20 cellular contexts compared by ENCODE assay signal in the genomic region with DNA sequence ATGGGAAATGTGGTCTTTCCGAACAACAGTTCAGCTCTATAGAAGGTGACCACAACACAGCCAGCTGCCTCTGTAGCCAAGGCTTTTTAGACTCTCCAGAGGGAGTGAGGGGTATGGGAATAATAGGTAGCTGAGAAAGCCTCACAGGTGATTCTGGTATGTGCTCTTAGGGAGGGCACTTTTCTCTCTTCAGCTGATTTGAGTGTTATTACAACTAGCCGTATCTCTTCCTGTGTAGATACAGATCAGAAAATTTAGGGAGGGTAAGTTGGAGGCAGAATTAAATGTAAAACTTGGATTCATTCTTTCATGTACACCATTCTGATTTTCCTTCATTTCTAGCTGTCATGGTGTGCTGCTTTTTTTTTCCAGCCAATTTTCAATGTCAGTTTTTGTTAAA.
DNase-seq lines count a peak whose midpoint lies in the region; ATAC-seq and TF ChIP-seq lines count a peak whose summit lies in the region.
"Had no signal": no experiment of that assay in that cellular context is flagged by ENCODE, and none has a peak within 500 bp of the region (broad histone marks: within the 10 kb centered on the region; RNA-seq: fewer than 3 reads in every experiment).

No MANE protein-coding gene starts in this region.

- H3K4me3 Mint-ChIP-seq in activated CD4-positive, alpha-beta T cell treated with anti-CD3 and anti-CD28 coated beads, Interleukin-2, amount 10 ng/mL, durations not matched to agents 7 days and 5 days: no peak overlapping the region
- no peak overlapping the region for H3K4me3 Mint-ChIP-seq in activated CD4-positive, alpha-beta T cell treated with anti-CD3 and anti-CD28 coated beads for 36 hours
- H3K4me3 Mint-ChIP-seq in activated T-helper 2 cell treated with anti-CD3 and anti-CD28 coated beads, Interferon-gamma antibody, Interleukin-2, Interleukin-4, amounts not matched to agents 10 μg/mL and 5 μg/mL and 100 μg/mL, durations not matched to agents 14 hours and 24 hours and 36 hours (ENCODE audit: low read depth): peak overlapping the region; percentile 27
- no peak overlapping the region for H3K4me3 Mint-ChIP-seq in neural progenitor cell
- H3K4me3 Mint-ChIP-seq: HFFc6 had no signal

- no peak overlapping the region for H3K4me3 ChIP-seq in KMS-11 (IDR thresholded peaks at IDR 0.05; ENCODE audit: insufficient read depth, low read depth, low read length)
- no peak overlapping the region for H3K4me3 ChIP-seq in neural progenitor cell
- H3K4me3 ChIP-seq: A549, GM12878 had no signal

- CTCF ChIA-PET in activated CD4-positive, alpha-beta T cell treated with anti-CD3 and anti-CD28 coated beads, Interleukin-2, amount 10 ng/mL, durations not matched to agents 7 days and 5 days (lab: Charles Lee): interaction anchor here (0.6 kb wide), 1 partner anchor 64 kb away, joined by 3 read pairs; no protein-coding TSS in a partner anchor
- CTCF ChIA-PET in activated CD4-positive, alpha-beta T cell treated with anti-CD3 and anti-CD28 coated beads for 36 hours (lab: Charles Lee): no interaction called here

- peak overlapping the region; percentile 91 for H3K27ac Mint-ChIP-seq in activated CD4-positive, alpha-beta T cell treated with anti-CD3 and anti-CD28 coated beads, Interleukin-2, amount 10 ng/mL, durations not matched to agents 7 days and 5 days
- H3K27ac Mint-ChIP-seq in activated CD4-positive, alpha-beta T cell treated with anti-CD3 and anti-CD28 coated beads for 36 hours: no peak overlapping the region
- H3K27ac Mint-ChIP-seq in activated T-helper 2 cell treated with anti-CD3 and anti-CD28 coated beads, Interferon-gamma antibody, Interleukin-2, Interleukin-4, amounts not matched to agents 10 μg/mL and 5 μg/mL and 100 μg/mL, durations not matched to agents 14 hours and 24 hours and 36 hours: no peak overlapping the region
- H3K27ac Mint-ChIP-seq in neural progenitor cell: no peak overlapping the region
- H3K27ac Mint-ChIP-seq: HFFc6 had no signal

- intact Hi-C loops in activated CD4-positive, alpha-beta T cell treated with anti-CD3 and anti-CD28 coated beads for 36 hours (cut with DNase I, micrococcal nuclease): no loop called here
- intact Hi-C loops in activated T-helper 2 cell treated with anti-CD3 and anti-CD28 coated beads, Interferon-gamma antibody, Interleukin-2, Interleukin-4, amounts not matched to agents 10 μg/mL and 5 μg/mL and 100 μg/mL, durations not matched to agents 14 hours and 24 hours and 36 hours (cut with micrococcal nuclease): no loop called here

- no peak overlapping the region for H3K9ac ChIP-seq in KMS-11
- H3K9ac ChIP-seq in neural progenitor cell: no peak overlapping the region

- H3K27ac ChIP-seq in KMS-11: peak overlapping the region; percentile 7; the same call in 1 of the 2 replicates
- no peak overlapping the region for H3K27ac ChIP-seq in neural progenitor cell
- H3K27ac ChIP-seq: 22Rv1, A549, C4-2B, HL-60 had no signal

- H3K4me1 Mint-ChIP-seq in activated CD4-positive, alpha-beta T cell treated with anti-CD3 and anti-CD28 coated beads, Interleukin-2, amount 10 ng/mL, durations not matched to agents 7 days and 5 days: peaks cover 26% of the 10 kb centered on the region
- peaks cover 14% of the 10 kb centered on the region for H3K4me1 Mint-ChIP-seq in activated CD4-positive, alpha-beta T cell treated with anti-CD3 and anti-CD28 coated beads for 36 hours
- peaks cover 33% of the 10 kb centered on the region for H3K4me1 Mint-ChIP-seq in activated T-helper 2 cell treated with anti-CD3 and anti-CD28 coated beads, Interferon-gamma antibody, Interleukin-2, Interleukin-4, amounts not matched to agents 10 μg/mL and 5 μg/mL and 100 μg/mL, durations not matched to agents 14 hours and 24 hours and 36 hours (ENCODE audit: low read depth)
- H3K4me1 Mint-ChIP-seq in neural progenitor cell: no peaks in the 10 kb centered on the region

- POLR2A ChIA-PET in activated CD4-positive, alpha-beta T cell treated with anti-CD3 and anti-CD28 coated beads, Interleukin-2, amount 10 ng/mL, durations not matched to agents 7 days and 5 days (lab: Charles Lee): no interaction called here
- POLR2A ChIA-PET in activated CD4-positive, alpha-beta T cell treated with anti-CD3 and anti-CD28 coated beads for 36 hours (lab: Charles Lee): no interaction called here

- H3K36me3 ChIP-seq in KMS-11 (ENCODE audit: insufficient read depth) (no peaks in the 10 kb centered on the region), neural progenitor cell (no peaks in the 10 kb centered on the region)

- no peaks in the 10 kb centered on the region for H3K79me2 ChIP-seq in KMS-11 (ENCODE audit: insufficient read depth, low read depth)
- H3K79me2 ChIP-seq in neural progenitor cell (ENCODE audit: low read depth): no peaks in the 10 kb centered on the region

- H3K4me2 ChIP-seq in KMS-11 (0 out of 2 replicates have a peak overlapping the region, but pooled peaks have one; percentile 17), neural progenitor cell (no peak overlapping the region)
- H3K4me2 ChIP-seq: A549 had no signal

- ATAC-seq in activated CD4-positive, alpha-beta T cell treated with anti-CD3 and anti-CD28 coated beads for 36 hours: no peak
- ATAC-seq: A549, HCT116 had no signal

- no peak overlapping the region for H2AFZ ChIP-seq in KMS-11 (ENCODE audit: low read depth)
- peak overlapping the region; percentile 31 for H2AFZ ChIP-seq in neural progenitor cell (replicated peaks)

- TF ChIP-seq CTCF in KMS-11 (conservative IDR thresholded peaks at IDR 0.05; ENCODE audit: low read depth, low read length): no peak
- no peak for TF ChIP-seq CTCF in neural progenitor cell (IDR thresholded peaks at IDR 0.05)

- no peaks in the 10 kb centered on the region for H3K9me3 ChIP-seq in neural progenitor cell (ENCODE audit: low read depth)
- H3K9me3 ChIP-seq: A549 had no signal

- H3K4me1 ChIP-seq in KMS-11 (ENCODE audit: low read depth, poor library complexity, severe bottlenecking): peaks cover 5% of the 10 kb centered on the region
- peaks cover 15% of the 10 kb centered on the region for H3K4me1 ChIP-seq in neural progenitor cell
- H3K4me1 ChIP-seq: A549 had no signal

- H3K27me3 Mint-ChIP-seq in activated CD4-positive, alpha-beta T cell treated with anti-CD3 and anti-CD28 coated beads, Interleukin-2, amount 10 ng/mL, durations not matched to agents 7 days and 5 days: no peaks in the 10 kb centered on the region
- no peaks in the 10 kb centered on the region for H3K27me3 Mint-ChIP-seq in activated CD4-positive, alpha-beta T cell treated with anti-CD3 and anti-CD28 coated beads for 36 hours
- peaks cover 3% of the 10 kb centered on the region for H3K27me3 Mint-ChIP-seq in activated T-helper 2 cell treated with anti-CD3 and anti-CD28 coated beads, Interferon-gamma antibody, Interleukin-2, Interleukin-4, amounts not matched to agents 10 μg/mL and 5 μg/mL and 100 μg/mL, durations not matched to agents 14 hours and 24 hours and 36 hours (ENCODE audit: low read depth)
- no peaks in the 10 kb centered on the region for H3K27me3 Mint-ChIP-seq in neural progenitor cell (ENCODE audit: insufficient read depth, low read depth)
- H3K27me3 Mint-ChIP-seq: CD4-positive, alpha-beta memory T cell had no signal

- no peak for DNase-seq in activated CD4-positive, alpha-beta T cell treated with anti-CD3 and anti-CD28 coated beads, Interleukin-2, amount 10 ng/mL, durations not matched to agents 7 days and 5 days
- DNase-seq in activated CD4-positive, alpha-beta T cell treated with anti-CD3 and anti-CD28 coated beads for 36 hours: no peak
- DNase-seq in activated T-helper 2 cell treated with anti-CD3 and anti-CD28 coated beads, Interferon-gamma antibody, Interleukin-2, Interleukin-4, amounts not matched to agents 10 μg/mL and 5 μg/mL and 100 μg/mL, durations not matched to agents 14 hours and 24 hours and 36 hours (ENCODE audit: low spot score): no peak
- DNase-seq in neural progenitor cell (ENCODE audit: low spot score) (no peak), NCI-H510A (lab: John Stamatoyannopoulos, UW) (no peak), NCI-H1930 (lab: John Stamatoyannopoulos, UW) (no peak)
- DNase-seq: AML-193, DMS79 treated with DMSO at 0.1 percent for 48 hours, EL, GOT3, H7, HFFc6 had no signal

- H4K20me1 ChIP-seq in KMS-11 (ENCODE audit: insufficient read depth): no peaks in the 10 kb centered on the region
- H4K20me1 ChIP-seq in neural progenitor cell (ENCODE audit: low read depth): no peaks in the 10 kb centered on the region

- no peaks in the 10 kb centered on the region for H3F3A ChIP-seq in neural progenitor cell (ENCODE audit: low read depth)

- H3K9me3 Mint-ChIP-seq in activated CD4-positive, alpha-beta T cell treated with anti-CD3 and anti-CD28 coated beads, Interleukin-2, amount 10 ng/mL, durations not matched to agents 7 days and 5 days: peaks cover 8% of the 10 kb centered on the region
- peaks cover 10% of the 10 kb centered on the region for H3K9me3 Mint-ChIP-seq in activated CD4-positive, alpha-beta T cell treated with anti-CD3 and anti-CD28 coated beads for 36 hours (ENCODE audit: low read depth)
- H3K9me3 Mint-ChIP-seq in activated T-helper 2 cell treated with anti-CD3 and anti-CD28 coated beads, Interferon-gamma antibody, Interleukin-2, Interleukin-4, amounts not matched to agents 10 μg/mL and 5 μg/mL and 100 μg/mL, durations not matched to agents 14 hours and 24 hours and 36 hours: peaks cover 19% of the 10 kb centered on the region
- H3K9me3 Mint-ChIP-seq in neural progenitor cell: peaks cover 13% of the 10 kb centered on the region
- H3K9me3 Mint-ChIP-seq: HFFc6 had no signal

- H3K27me3 ChIP-seq in KMS-11 (ENCODE audit: insufficient read depth, low read depth) (no peaks in the 10 kb centered on the region), neural progenitor cell (no peaks in the 10 kb centered on the region)

- peaks cover 3% of the 10 kb centered on the region for H3K36me3 Mint-ChIP-seq in activated CD4-positive, alpha-beta T cell treated with anti-CD3 and anti-CD28 coated beads, Interleukin-2, amount 10 ng/mL, durations not matched to agents 7 days and 5 days (ENCODE audit: low read depth)
- no peaks in the 10 kb centered on the region for H3K36me3 Mint-ChIP-seq in activated CD4-positive, alpha-beta T cell treated with anti-CD3 and anti-CD28 coated beads for 36 hours (ENCODE audit: low read depth)
- peaks cover 18% of the 10 kb centered on the region for H3K36me3 Mint-ChIP-seq in activated T-helper 2 cell treated with anti-CD3 and anti-CD28 coated beads, Interferon-gamma antibody, Interleukin-2, Interleukin-4, amounts not matched to agents 10 μg/mL and 5 μg/mL and 100 μg/mL, durations not matched to agents 14 hours and 24 hours and 36 hours (ENCODE audit: low read depth)
- peaks cover 7% of the 10 kb centered on the region for H3K36me3 Mint-ChIP-seq in neural progenitor cell
- H3K36me3 Mint-ChIP-seq: CD4-positive, alpha-beta memory T cell had no signal
